16 cellular contexts compared by ENCODE assay signal in genomic region chr16:15610369-15610871, GRCh38. TPM values are rescaled to one million over a fixed set of nuclear protein-coding genes. Genes with fewer than 3 reads are reported as not detected.
DNase-seq lines count a peak whose midpoint lies in the region; ATAC-seq lines count a peak whose summit lies in the region.
"Had no signal": no experiment of that assay in that cellular context is flagged by ENCODE, and none has a peak within 500 bp of the region (broad histone marks: within the 10 kb centered on the region; RNA-seq: fewer than 3 reads in every experiment).

No MANE protein-coding gene starts in this region.

- no peaks in the 10 kb centered on the region for H3K9me3 Mint-ChIP-seq in stimulated activated naive CD8-positive, alpha-beta T cell treated with anti-CD3 and anti-CD28 coated beads, Interleukin-15, amount 100 ng/mL, for 72 hours
- H3K9me3 Mint-ChIP-seq in activated T-helper 17 cell treated with anti-CD3 and anti-CD28 coated beads, Interleukin-2, amount 50 U/mL, for 72 hours: no peaks in the 10 kb centered on the region

- peaks cover 97% of the 10 kb centered on the region for H3K36me3 Mint-ChIP-seq in activated T-helper 17 cell treated with anti-CD3 and anti-CD28 coated beads, Interleukin-2, amount 50 U/mL, for 72 hours (ENCODE audit: low read depth)

- no peak overlapping the region for H3K4me3 Mint-ChIP-seq in stimulated activated naive CD8-positive, alpha-beta T cell treated with anti-CD3 and anti-CD28 coated beads, Interleukin-15, amount 100 ng/mL, for 72 hours
- peak overlapping the region; percentile 38 for H3K4me3 Mint-ChIP-seq in activated T-helper 17 cell treated with anti-CD3 and anti-CD28 coated beads, Interleukin-2, amount 50 U/mL, for 72 hours

- no peak for DNase-seq in stimulated activated naive CD8-positive, alpha-beta T cell treated with anti-CD3 and anti-CD28 coated beads, Interleukin-15, Interleukin-2, amounts not matched to agents 100 U/mL and 50 U/mL, for 24 hours
- DNase-seq in stimulated activated naive CD8-positive, alpha-beta T cell treated with anti-CD3 and anti-CD28 coated beads, Interleukin-15, amount 100 ng/mL, for 72 hours: no peak
- peak; percentile 79 for DNase-seq in iris pigment epithelial cell (ENCODE audit: low read depth)
- no peak for DNase-seq in DMS53 (lab: John Stamatoyannopoulos, UW)
- no peak for DNase-seq in activated CD8-positive, alpha-beta memory T cell treated with anti-CD3 and anti-CD28 coated beads, Interleukin-2, amount 50 U/mL, for 48 hours
- no peak for DNase-seq in T-helper 9 cell
- DNase-seq: activated effector memory CD4-positive, alpha-beta T cell treated with Interleukin-2 at 50 U/mL for 16 hours; BE2C; left colon; MV-4-11; NCI-H2029 treated with DMSO at 0.1 percent for 48 hours; NCI-H510A; sigmoid colon; SJCRH30 had no signal

- no peak overlapping the region for H3K27ac Mint-ChIP-seq in stimulated activated naive CD8-positive, alpha-beta T cell treated with anti-CD3 and anti-CD28 coated beads, Interleukin-15, amount 100 ng/mL, for 72 hours
- peak overlapping the region; percentile 39 for H3K27ac Mint-ChIP-seq in activated T-helper 17 cell treated with anti-CD3 and anti-CD28 coated beads, Interleukin-2, amount 50 U/mL, for 72 hours

- ATAC-seq in stimulated activated naive CD8-positive, alpha-beta T cell treated with anti-CD3 and anti-CD28 coated beads, Interleukin-15, Interleukin-2, amounts not matched to agents 100 U/mL and 50 U/mL, for 24 hours: peak; percentile 84
- ATAC-seq in stimulated activated naive CD8-positive, alpha-beta T cell treated with anti-CD3 and anti-CD28 coated beads, Interleukin-15, amount 100 ng/mL, for 72 hours: no peak
- ATAC-seq in activated T-helper 17 cell treated with anti-CD3 and anti-CD28 coated beads, Interleukin-2, amount 50 U/mL, for 72 hours (replicated peaks): peak; percentile 98
- ATAC-seq in HG03442 (IDR thresholded peaks at IDR 0.05; ENCODE audit: unreplicated experiment): no peak
- ATAC-seq: left colon had no signal

- no peaks in the 10 kb centered on the region for H3K27me3 Mint-ChIP-seq in stimulated activated naive CD8-positive, alpha-beta T cell treated with anti-CD3 and anti-CD28 coated beads, Interleukin-15, amount 100 ng/mL, for 72 hours
- no peaks in the 10 kb centered on the region for H3K27me3 Mint-ChIP-seq in activated T-helper 17 cell treated with anti-CD3 and anti-CD28 coated beads, Interleukin-2, amount 50 U/mL, for 72 hours

- H3K4me1 Mint-ChIP-seq in stimulated activated naive CD8-positive, alpha-beta T cell treated with anti-CD3 and anti-CD28 coated beads, Interleukin-15, amount 100 ng/mL, for 72 hours: peaks cover 12% of the 10 kb centered on the region
- peaks cover 24% of the 10 kb centered on the region for H3K4me1 Mint-ChIP-seq in activated T-helper 17 cell treated with anti-CD3 and anti-CD28 coated beads, Interleukin-2, amount 50 U/mL, for 72 hours

RNA-seq across cellular contexts. Expression of gene MARF1, which starts 32.5 kb away (rescaled TPM):
- 100 to 1,000 TPM in 1 of 2 donors, 10 to 100 TPM in 1; 85.0 to 120 TPM for total RNA-seq in activated T-helper 17 cell treated with anti-CD3 and anti-CD28 coated beads, Interleukin-2, amount 50 U/mL, for 72 hours

RNA-seq across cellular contexts. Expression of gene NDE1, which starts 39.6 kb away (rescaled TPM):
- 100 to 1,000 TPM; 112 to 117 TPM for total RNA-seq in activated T-helper 17 cell treated with anti-CD3 and anti-CD28 coated beads, Interleukin-2, amount 50 U/mL, for 72 hours

Comparison
In these comparisons a context has a peak if more than half of its experiments do, and no peak if none do; other contexts are left out.
1. ATAC-seq: peak in stimulated activated naive CD8-positive, alpha-beta T cell treated with anti-CD3 and anti-CD28 coated beads, Interleukin-15, Interleukin-2, amounts not matched to agents 100 U/mL and 50 U/mL, for 24 hours (single experiment) and activated T-helper 17 cell treated with anti-CD3 and anti-CD28 coated beads, Interleukin-2, amount 50 U/mL, for 72 hours (single experiment); none in stimulated activated naive CD8-positive, alpha-beta T cell treated with anti-CD3 and anti-CD28 coated beads, Interleukin-15, amount 100 ng/mL, for 72 hours (single experiment) and HG03442 (single experiment).